Comparison of ENCODE assay signal across 18 cellular contexts in genomic region chr4:82661601-82662000, GRCh38.
"Had no signal": no experiment of that assay in that cellular context is flagged by ENCODE, and none has a peak within 500 bp of the region (broad histone marks: within the 10 kb centered on the region; RNA-seq: fewer than 3 reads in every experiment).

No MANE protein-coding gene starts in this region.

- DNase-seq: activated CD4-positive, alpha-beta T cell treated with anti-CD3 and anti-CD28 coated beads for 1 hour; activated CD4-positive, alpha-beta T cell treated with anti-CD3 and anti-CD28 coated beads, Interleukin-2, amount 50 U/mL, for 1 hour; activated CD8-positive, alpha-beta T cell treated with anti-CD3 and anti-CD28 coated beads, Interleukin-2, amount 10 ng/mL, durations not matched to agents 7 days and 5 days; activated gamma-delta T cell treated with Interleukin-2 at 50 U/mL for 16 hours; activated T-cell treated with anti-CD3 and anti-CD28 coated beads, Interleukin-2, amount 50 U/mL, for 1 hour; aorta; brain microvascular endothelial cell; caudate nucleus; dermis blood vessel endothelial cell; effector CD8-positive, alpha-beta T cell; foreskin keratinocyte; hippocampal formation; kidney glomerular epithelial cell; left ventricle myocardium inferior; stimulated activated CD4-positive, alpha-beta T cell treated with anti-CD3 and anti-CD28 coated beads, Interleukin-4, amount 100 ng/mL, for 24 hours; stimulated activated naive CD4-positive, alpha-beta T cell treated with Interleukin-2 at 50 U/mL for 16 hours; upper lobe of left lung had no signal

- H3K27ac ChIP-seq: brain microvascular endothelial cell, foreskin keratinocyte, left ventricle myocardium inferior, right atrium auricular region, upper lobe of left lung had no signal
